ENCODE assay signal across 8 cellular contexts in genomic region chr11:78416285-78417174, GRCh38. TPM values are rescaled to one million over a fixed set of nuclear protein-coding genes. Genes with fewer than 3 reads are reported as not detected.
A peak's percentile ranks its signal among the peaks of the same experiment; 100 is the strongest.
DNase-seq lines count a peak whose midpoint lies in the region; ATAC-seq and TF ChIP-seq lines count a peak whose summit lies in the region.

No MANE protein-coding gene starts in this region.

- CTCF ChIA-PET in HCT116 (lab: Charles Lee) = interaction anchor here (1.5 to 3.3 kb wide), 2 partner anchors 148 to 188 kb away, joined by 4 to 17 read pairs; no protein-coding TSS in a partner anchor

- peak overlapping the region; percentile 57 for H2AFZ ChIP-seq in HCT116 (ENCODE audit: low read depth, low read length, poor library complexity, severe bottlenecking)
- peak overlapping the region; percentile 79 for H2AFZ ChIP-seq in MM.1S (ENCODE audit: low read length)

- no peak overlapping the region for H3K27ac ChIP-seq in HCT116 (ENCODE audit: low read depth, low read length)
- H3K27ac ChIP-seq in MM.1S (ENCODE audit: low read length) = peak overlapping the region; percentile 53; the same call in 1 of the 2 replicates
- peak overlapping the region; percentile 55 for H3K27ac ChIP-seq in SJCRH30
- peak overlapping the region; percentile 89 to 100 (median 94) for H3K27ac ChIP-seq in gastroesophageal sphincter
- H3K27ac ChIP-seq in neutrophil = peak overlapping the region; percentile 100
- peak overlapping the region; percentile 95 for H3K27ac ChIP-seq in substantia nigra (ENCODE audit: low read depth, low read length, poor library complexity, severe bottlenecking)

- H3F3A ChIP-seq in MM.1S (ENCODE audit: insufficient read depth, low read length) = peaks cover 26% of the 10 kb centered on the region; the same call in 1 of the 2 replicates

- H3K9me3 ChIP-seq in HCT116 (ENCODE audit: control insufficient read depth in 1 of 2, insufficient read depth in 1 of 2, low read depth in 1 of 2, low read length in 2 of 2) (no peaks in the 10 kb centered on the region), MM.1S (replicated peaks; ENCODE audit: insufficient read depth, low read length) (no peaks in the 10 kb centered on the region), SJCRH30 (replicated peaks) (no peaks in the 10 kb centered on the region), gastroesophageal sphincter (no peaks in the 10 kb centered on the region), neutrophil (no peaks in the 10 kb centered on the region)

- TF ChIP-seq POLR2A in HCT116 (IDR thresholded peaks at IDR 0.05; ENCODE audit: borderline replicate concordance, extremely low read depth, insufficient read depth, insufficient read length) (no peak), gastroesophageal sphincter (IDR thresholded peaks at IDR 0.05) (peak in 1 of 2 donors; percentile 85)

- no peaks in the 10 kb centered on the region for H3K27me3 ChIP-seq in HCT116 (ENCODE audit: insufficient read depth, low read length)
- H3K27me3 ChIP-seq in MM.1S (replicated peaks; ENCODE audit: insufficient read depth, low read length) = 0 out of 2 replicates have a peak, but pooled peaks cover 6% of the 10 kb centered on the region
- no peaks in the 10 kb centered on the region for H3K27me3 ChIP-seq in SJCRH30
- H3K27me3 ChIP-seq in gastroesophageal sphincter = no peaks in the 10 kb centered on the region
- H3K27me3 ChIP-seq in neutrophil = no peaks in the 10 kb centered on the region

- H3K9ac ChIP-seq in HCT116 (ENCODE audit: low read length) = peak overlapping the region; percentile 57
- H3K9ac ChIP-seq in MM.1S (ENCODE audit: low read length) = peak overlapping the region; percentile 75

- TF ChIP-seq RAD21 in HCT116 (IDR thresholded peaks at IDR 0.05; ENCODE audit: low read depth) = peak; percentile 30; the same call in 1 of the 2 replicates

- WGBS in gastroesophageal sphincter (ENCODE audit: low coverage in 1 of 2), 2 donors = 2 to 5% methylated on average over 3 to 10 of the region's 38 CpGs

- H4K20me1 ChIP-seq in HCT116 (ENCODE audit: insufficient read depth) (no peaks in the 10 kb centered on the region), MM.1S (ENCODE audit: insufficient read depth, low read length) (no peaks in the 10 kb centered on the region)

- H3K36me3 ChIP-seq in HCT116 (ENCODE audit: control insufficient read depth in 1 of 2, insufficient read depth in 2 of 2, low read length in 2 of 2) = no peaks in the 10 kb centered on the region
- no peaks in the 10 kb centered on the region for H3K36me3 ChIP-seq in MM.1S (replicated peaks; ENCODE audit: insufficient read depth, low read length)
- no peaks in the 10 kb centered on the region for H3K36me3 ChIP-seq in SJCRH30
- H3K36me3 ChIP-seq in gastroesophageal sphincter = no peaks in the 10 kb centered on the region
- H3K36me3 ChIP-seq in neutrophil = no peaks in the 10 kb centered on the region

- TF ChIP-seq EP300 in gastroesophageal sphincter (IDR thresholded peaks at IDR 0.05) = no peak

- DNase-seq in EL (peak; percentile 90), HCT116 (ENCODE audit: low read depth, low spot score) (peak; percentile 27), MM.1S (peak; percentile 78), SJCRH30 (peak; percentile 85 to 90), substantia nigra (lab: John Stamatoyannopoulos, UW) (peak; percentile 35 to 91 (median 76))
- DNase-seq in activated naive CD4-positive, alpha-beta T cell (lab: John Stamatoyannopoulos, UW) = peak in 3 of 4 experiments; percentile 31 to 62 (median 49)

- H3K4me1 ChIP-seq in HCT116 (ENCODE audit: control insufficient read depth in 1 of 2, insufficient read depth in 2 of 2, low read length in 2 of 2) = peaks cover 5 to 19% of the 10 kb centered on the region in 2 experiments; a peak in 3 of 4 replicates
- peaks cover 8% of the 10 kb centered on the region; the same call in 1 of the 2 replicates for H3K4me1 ChIP-seq in MM.1S (ENCODE audit: low read length)
- H3K4me1 ChIP-seq in SJCRH30 = 0 out of 2 replicates have a peak, but pooled peaks cover 4% of the 10 kb centered on the region
- peaks cover 0 to 59% (median 18%) of the 10 kb centered on the region in 3 donors for H3K4me1 ChIP-seq in gastroesophageal sphincter
- H3K4me1 ChIP-seq in neutrophil (ENCODE audit: control insufficient read depth in 1 of 2, insufficient read depth in 1 of 2, low read depth in 1 of 2, low read length in 1 of 2) = peaks cover 68 to 77% of the 10 kb centered on the region in 2 experiments

- intact Hi-C loops in HCT116 (cut with micrococcal nuclease) = loop anchor here (2.0 kb wide), 1 partner anchor 148 kb away; no protein-coding TSS in a partner anchor

- BruUV-seq in HCT116 (replicated peaks; lab: Mats Ljungman, UMichigan) = no TSS peak

- ATAC-seq in HCT116 (peak; percentile 58), gastroesophageal sphincter (peak; percentile 65)

- H3K4me2 ChIP-seq in HCT116 (ENCODE audit: low read length) (peak overlapping the region; percentile 99), MM.1S (ENCODE audit: low read depth, low read length) (peak overlapping the region; percentile 81)

- H3K79me2 ChIP-seq in HCT116 (ENCODE audit: insufficient read depth, low read length) = no peaks in the 10 kb centered on the region
- peaks cover 5% of the 10 kb centered on the region; the same call in 1 of the 2 replicates for H3K79me2 ChIP-seq in MM.1S (ENCODE audit: low read length)

- RAD21 ChIA-PET in HCT116 (lab: Charles Lee; ENCODE audit: low non-redundant PET in 1 of 2, low total read pairs in 2 of 2, uncharacterized antibody in 2 of 2, unreplicated experiment in 2 of 2) = interaction anchor here in 1 of 2 experiments (0.7 kb wide), 1 partner anchor 359 kb away, joined by 3 read pairs; no protein-coding TSS in a partner anchor

- no peaks in the 10 kb centered on the region for H3K9me2 ChIP-seq in HCT116 (ENCODE audit: insufficient read depth)
- no peaks in the 10 kb centered on the region for H3K9me2 ChIP-seq in MM.1S (replicated peaks; ENCODE audit: insufficient read depth, low read length)

- H3K4me3 ChIP-seq in HCT116 (replicated peaks in 1 of 2; ENCODE audit: low read depth in 1 of 2, low read length in 2 of 2) (peak overlapping the region; percentile 51 to 67), MM.1S (ENCODE audit: low read length) (peak overlapping the region; percentile 75), SJCRH30 (peak overlapping the region; percentile 86), gastroesophageal sphincter (peak overlapping the region; percentile 58 to 98), neutrophil (ENCODE audit: low read depth in 1 of 2, low read length in 1 of 2) (peak overlapping the region; percentile 72 to 76)

- POLR2A ChIA-PET in HCT116 (lab: Charles Lee) = no interaction called here

- peak; percentile 30 to 57 (median 42); a peak in 5 of 6 replicates for TF ChIP-seq CTCF in HCT116 (IDR thresholded peaks at IDR 0.05 in 2 of 3, conservative IDR thresholded peaks at IDR 0.05 in 1 of 3; ENCODE audit: borderline replicate concordance in 1 of 3, insufficient read depth in 1 of 3, low read depth in 2 of 3, low read length in 2 of 3)
- TF ChIP-seq CTCF in MM.1S (IDR thresholded peaks at IDR 0.05; ENCODE audit: low read length) = peak; percentile 66
- peak; percentile 26 to 58 (median 40) for TF ChIP-seq CTCF in gastroesophageal sphincter (IDR thresholded peaks at IDR 0.05)
- peak; percentile 62 for TF ChIP-seq CTCF in neutrophil (IDR thresholded peaks at IDR 0.05)

TF ChIP-seq in HCT116, 20 proteins besides CTCF, POLR2A, EP300 and RAD21:
- TF ChIP-seq TCF7L2 (IDR thresholded peaks at IDR 0.05; ENCODE audit: borderline replicate concordance, extremely low read depth, insufficient read depth, insufficient read length) = peak; percentile 22
- TF ChIP-seq EZH2phosphoT487 (IDR thresholded peaks at IDR 0.05; ENCODE audit: borderline replicate concordance) = no peak
- TF ChIP-seq MAX (IDR thresholded peaks at IDR 0.05) = peak; percentile 64

RNA-seq across cellular contexts. Expression of gene GAB2, which starts 1.1 kb away (rescaled TPM):
- total RNA-seq in HCT116 (2021; ENCODE audit: unreplicated experiment) (1.9 TPM), gastroesophageal sphincter (10 to 100 TPM; 26.3 to 84.8 (median 26.6) TPM)
- polyA plus RNA-seq in HCT116 (2012) = 1.6 and 2.0 TPM in 2 replicates
- total RNA-seq in SJCRH30 (2014; rRNA removed; shearing (Covaris generic)) = 5.6 TPM in 2 replicates

Comparison
In these comparisons a context has a peak if more than half of its experiments do, and no peak if none do; other contexts are left out.
1. DNase-seq: peak in every context shown above with its lines; median percentile 90 in EL; 88 in SJCRH30; 78 in MM.1S; 76 in substantia nigra; 49 in activated naive CD4-positive, alpha-beta T cell; 27 in HCT116.